ENCODE assay signal across 27 cellular contexts in the genomic region with DNA sequence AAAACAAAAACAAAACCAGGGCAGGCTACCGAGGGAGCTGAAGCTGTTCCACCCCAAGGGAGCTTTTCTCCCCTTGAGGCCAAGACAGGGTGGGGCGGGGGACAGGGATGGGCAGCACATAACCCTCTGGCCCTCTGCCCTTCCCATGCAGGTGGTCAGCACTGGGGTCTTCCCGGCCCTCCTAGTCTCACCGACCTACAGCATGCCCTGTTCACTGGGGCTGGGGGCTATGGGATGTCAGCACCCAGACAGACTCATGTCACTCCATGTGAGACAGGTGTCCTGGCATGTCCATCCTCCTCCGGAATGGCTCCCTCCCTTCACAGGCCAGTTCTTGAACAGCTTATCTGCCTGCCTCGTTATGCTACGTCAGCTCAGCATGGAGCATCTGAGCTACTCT. TPM values are rescaled to one million over a fixed set of nuclear protein-coding genes. Genes with fewer than 3 reads are reported as not detected.
"Had no signal": no experiment of that assay in that cellular context is flagged by ENCODE, and none has a peak within 500 bp of the region (broad histone marks: within the 10 kb centered on the region; RNA-seq: fewer than 3 reads in every experiment).

No MANE protein-coding gene starts in this region.

- DNase-seq: activated CD4-positive, alpha-beta T cell treated with anti-CD3 and anti-CD28 coated beads, Interleukin-2, amount 10 ng/mL, durations not matched to agents 24 days and 14 days; activated CD4-positive, alpha-beta T cell treated with anti-CD3 and anti-CD28 coated beads, Interleukin-2, amount 50 U/mL, for 4 hours; activated CD8-positive, alpha-beta T cell treated with anti-CD3 and anti-CD28 coated beads, Interleukin-2, amount 10 ng/mL, durations not matched to agents 7 days and 5 days; activated naive CD4-positive, alpha-beta T cell treated with anti-CD3 and anti-CD28 coated beads, Interleukin-2, amount 10 ng/mL, durations not matched to agents 7 days and 5 days; activated naive CD8-positive, alpha-beta T cell treated with anti-CD3 and anti-CD28 coated beads, Interleukin-2, amount 50 U/mL, for 24 hours; activated T-cell treated with anti-CD3 and anti-CD28 coated beads, Interleukin-2, amount 50 U/mL, for 4 hours; aorta; KG1; MG63; NCI-H1048; NCI-H1105 treated with DMSO at 0.1 percent for 48 hours; NCI-H1436; NCI-H1694; NCI-H1930; NCI-H2081 treated with DMSO at 0.1 percent for 48 hours; NCI-H226; NCI-H524 treated with DMSO at 0.1 percent for 48 hours; SHP77; SJCRH30; T1000 had no signal

- H3K9me3 Mint-ChIP-seq: activated CD4-positive, alpha-beta T cell treated with anti-CD3 and anti-CD28 coated beads, Interleukin-2, amount 10 ng/mL, durations not matched to agents 24 days and 14 days; activated naive CD4-positive, alpha-beta T cell treated with anti-CD3 and anti-CD28 coated beads, Interleukin-2, amount 10 ng/mL, durations not matched to agents 7 days and 5 days; activated naive CD8-positive, alpha-beta T cell treated with anti-CD3 and anti-CD28 coated beads, Interleukin-2, amount 50 U/mL, for 24 hours; activated T-helper 1 cell treated with anti-CD3 and anti-CD28 coated beads, Interleukin-12 subunit alpha, Interleukin-12 subunit beta, Interleukin-2, Interleukin-4 antibody, amounts not matched to agents 30 ng/mL and 10 ng/mL and 1 ng/mL, durations not matched to agents 14 hours and 24 hours and 36 hours had no signal

- H3K27ac ChIP-seq: cardiac muscle cell, SJCRH30, SK-N-MC had no signal

- H3K36me3 ChIP-seq: cardiac muscle cell, MG63, SJCRH30 had no signal

- H3K4me1 ChIP-seq: SJCRH30 had no signal

- H3K9me3 ChIP-seq: MG63, SJCRH30 had no signal

- H3K36me3 Mint-ChIP-seq: activated naive CD4-positive, alpha-beta T cell treated with anti-CD3 and anti-CD28 coated beads, Interleukin-2, amount 10 ng/mL, durations not matched to agents 7 days and 5 days; activated naive CD8-positive, alpha-beta T cell had no signal

- H3K27ac Mint-ChIP-seq: activated CD4-positive, alpha-beta T cell treated with anti-CD3 and anti-CD28 coated beads, Interleukin-2, amount 10 ng/mL, durations not matched to agents 24 days and 14 days; activated CD8-positive, alpha-beta T cell treated with anti-CD3 and anti-CD28 coated beads, Interleukin-2, amount 10 ng/mL, durations not matched to agents 7 days and 5 days; activated naive CD4-positive, alpha-beta T cell treated with anti-CD3 and anti-CD28 coated beads, Interleukin-2, amount 10 ng/mL, durations not matched to agents 7 days and 5 days; activated naive CD8-positive, alpha-beta T cell; activated naive CD8-positive, alpha-beta T cell treated with anti-CD3 and anti-CD28 coated beads, Interleukin-2, amount 50 U/mL, for 24 hours; activated T-helper 1 cell treated with anti-CD3 and anti-CD28 coated beads, Interleukin-12 subunit alpha, Interleukin-12 subunit beta, Interleukin-2, Interleukin-4 antibody, amounts not matched to agents 30 ng/mL and 10 ng/mL and 1 ng/mL, durations not matched to agents 14 hours and 24 hours and 36 hours had no signal

- H3K4me3 Mint-ChIP-seq: activated CD4-positive, alpha-beta T cell treated with anti-CD3 and anti-CD28 coated beads, Interleukin-2, amount 10 ng/mL, durations not matched to agents 24 days and 14 days; activated CD8-positive, alpha-beta T cell treated with anti-CD3 and anti-CD28 coated beads, Interleukin-2, amount 10 ng/mL, durations not matched to agents 7 days and 5 days; activated naive CD4-positive, alpha-beta T cell treated with anti-CD3 and anti-CD28 coated beads, Interleukin-2, amount 10 ng/mL, durations not matched to agents 7 days and 5 days; activated naive CD8-positive, alpha-beta T cell; activated naive CD8-positive, alpha-beta T cell treated with anti-CD3 and anti-CD28 coated beads, Interleukin-2, amount 50 U/mL, for 24 hours; activated T-cell treated with anti-CD3 and anti-CD28 coated beads, Interleukin-2, amount 50 U/mL, for 4 hours; activated T-helper 1 cell treated with anti-CD3 and anti-CD28 coated beads, Interleukin-12 subunit alpha, Interleukin-12 subunit beta, Interleukin-2, Interleukin-4 antibody, amounts not matched to agents 30 ng/mL and 10 ng/mL and 1 ng/mL, durations not matched to agents 14 hours and 24 hours and 36 hours had no signal

- H3K4me1 Mint-ChIP-seq: activated CD4-positive, alpha-beta T cell treated with anti-CD3 and anti-CD28 coated beads, Interleukin-2, amount 10 ng/mL, durations not matched to agents 24 days and 14 days; activated naive CD4-positive, alpha-beta T cell treated with anti-CD3 and anti-CD28 coated beads, Interleukin-2, amount 10 ng/mL, durations not matched to agents 7 days and 5 days; activated naive CD8-positive, alpha-beta T cell treated with anti-CD3 and anti-CD28 coated beads, Interleukin-2, amount 50 U/mL, for 24 hours had no signal

- H3K27me3 ChIP-seq: cardiac muscle cell, MG63, SJCRH30 had no signal

- ATAC-seq: activated CD8-positive, alpha-beta T cell treated with anti-CD3 and anti-CD28 coated beads, Interleukin-2, amount 10 ng/mL, durations not matched to agents 7 days and 5 days; activated naive CD8-positive, alpha-beta T cell treated with anti-CD3 and anti-CD28 coated beads, Interleukin-2, amount 50 U/mL, for 24 hours; activated T-cell treated with anti-CD3 and anti-CD28 coated beads, Interleukin-2, amount 50 U/mL, for 4 hours; Panc1 had no signal

- H3K4me3 ChIP-seq: cardiac muscle cell, MG63, SJCRH30, SK-N-MC had no signal

RNA-seq across cellular contexts. Expression of a gene that starts 51.7 kb away (rescaled TPM):
- total RNA-seq: activated T-cell treated with anti-CD3 and anti-CD28 coated beads, Interleukin-2, amount 50 U/mL, for 4 hours; activated T-helper 1 cell treated with anti-CD3 and anti-CD28 coated beads, Interleukin-12 subunit alpha, Interleukin-12 subunit beta, Interleukin-2, Interleukin-4 antibody, amounts not matched to agents 30 ng/mL and 10 ng/mL and 1 ng/mL, durations not matched to agents 14 hours and 24 hours and 36 hours; NCI-H460; RPMI7951; SJCRH30 had no signal
- polyA plus RNA-seq: cardiac muscle cell had no signal
